8 cellular contexts compared by ENCODE assay signal in the genomic region with DNA sequence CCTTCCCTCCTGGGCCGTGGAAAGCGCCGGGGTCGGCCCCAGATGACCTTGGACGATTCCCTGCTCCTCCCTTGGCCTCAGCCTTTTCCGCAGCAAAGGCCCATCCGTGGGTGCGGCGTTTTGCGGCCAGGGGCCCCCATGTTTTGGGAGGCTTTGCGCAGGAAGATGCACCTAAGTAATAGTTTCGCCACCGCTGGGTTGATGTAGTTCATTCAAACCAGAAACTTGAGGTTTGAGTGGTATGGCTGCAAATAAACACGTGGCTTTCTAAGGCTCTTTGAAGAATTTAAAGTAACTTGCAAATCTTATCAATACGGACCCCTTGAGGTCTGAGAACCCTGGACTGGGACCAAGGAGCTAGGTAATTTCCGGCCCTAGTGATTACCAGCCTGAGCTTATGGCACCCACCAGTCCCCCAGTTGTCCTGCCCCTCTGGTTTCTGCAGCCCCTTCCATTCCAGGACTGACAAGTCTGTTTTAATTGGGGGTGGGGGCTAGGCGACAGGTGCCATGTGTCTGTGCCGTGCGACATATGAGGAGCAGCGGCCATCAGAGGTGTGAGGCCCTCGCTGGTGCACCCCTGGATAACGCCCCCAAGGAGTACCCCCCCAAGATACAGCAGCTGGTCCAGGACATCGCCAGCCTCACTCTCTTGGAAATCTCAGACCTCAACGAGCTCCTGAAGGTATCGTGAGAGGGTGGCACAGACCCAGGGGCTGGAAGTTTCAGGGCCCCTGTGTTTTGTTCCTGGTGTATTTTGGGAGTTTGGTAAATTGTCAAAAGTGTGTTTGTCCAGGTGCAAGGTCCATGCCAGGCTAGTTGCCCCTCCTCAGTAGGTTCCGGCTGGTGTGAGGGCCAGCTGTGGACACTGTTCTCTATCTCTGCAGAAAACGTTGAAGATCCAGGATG. TPM values are rescaled to one million over a fixed set of nuclear protein-coding genes. Genes with fewer than 3 reads are reported as not detected.
DNase-seq lines count a peak whose midpoint lies in the region; ATAC-seq and TF ChIP-seq lines count a peak whose summit lies in the region.

No MANE protein-coding gene starts in this region.

- CTCF ChIA-PET in AG04450 (lab: Charles Lee): no interaction called here

- peaks cover 10% of the 10 kb centered on the region for H3K36me3 Mint-ChIP-seq in type B pancreatic cell

- intact Hi-C loops in ascending aorta (cut with DNase I): loop anchor here (1.0 to 5.0 kb wide), 3 partner anchors 21 to 223 kb away; a partner anchor contains a TSS

- peak overlapping the region; percentile 85 for H3K4me3 Mint-ChIP-seq in type B pancreatic cell

- POLR2A ChIA-PET in AG04450 (lab: Yijun Ruan, JAX): interaction anchor here (0.5 to 3.8 kb wide), 10 partner anchors 8 to 192 kb away, joined by 3 to 35 read pairs (median 4); a partner anchor contains a TSS

- H3K27me3 ChIP-seq in AG04450 (ENCODE audit: control insufficient read depth, insufficient read depth, low read length) (no peaks in the 10 kb centered on the region), ascending aorta (no peaks in the 10 kb centered on the region), liver (ENCODE audit: control insufficient read depth in 4 of 4, insufficient read depth in 4 of 4, low read length in 3 of 4) (no peaks in the 10 kb centered on the region)

- H3K9me3 ChIP-seq in AG04450 (ENCODE audit: control insufficient read depth, insufficient read depth, low read length): no peaks in the 10 kb centered on the region; the same call in 1 of the 2 replicates
- no peaks in the 10 kb centered on the region for H3K9me3 ChIP-seq in ascending aorta
- H3K9me3 ChIP-seq in liver (ENCODE audit: control insufficient read depth in 4 of 4, low read length in 3 of 4): no peaks in the 10 kb centered on the region

- DNase-seq in AG04450 (ENCODE audit: low read depth, low spot score) (no peak), HFF-Myc (ENCODE audit: extremely low read depth, low read depth) (no peak), ascending aorta (ENCODE audit: low spot score in 2 of 2) (no peak), type B pancreatic cell (ENCODE audit: extremely low spot score, unreplicated experiment) (no peak), hippocampal formation (lab: John Stamatoyannopoulos, UW) (no peak), NCI-H2227 treated with DMSO at 0.1 percent for 48 hours (lab: John Stamatoyannopoulos, UW) (no peak)

- peak overlapping the region; percentile 69 for H3K27ac Mint-ChIP-seq in type B pancreatic cell

- TF ChIP-seq CTCF in AG04450 (IDR thresholded peaks at IDR 0.05; ENCODE audit: low read depth, low read length) (no peak), HFF-Myc (IDR thresholded peaks at IDR 0.05; ENCODE audit: low read depth, low read length, missing control alignments) (no peak), ascending aorta (IDR thresholded peaks at IDR 0.05) (no peak), liver (IDR thresholded peaks at IDR 0.05; ENCODE audit: low read depth, low read length, missing input control) (no peak), type B pancreatic cell (conservative IDR thresholded peaks at IDR 0.05) (no peak)

- H3K27me3 Mint-ChIP-seq in type B pancreatic cell: no peaks in the 10 kb centered on the region

- H3K4me3 ChIP-seq in AG04450 (ENCODE audit: low read depth, low read length) (peak overlapping the region; percentile 90), HFF-Myc (replicated peaks; ENCODE audit: low read depth, low read length) (peak overlapping the region; percentile 99), ascending aorta (peak overlapping the region; percentile 76 to 83), liver (ENCODE audit: low read depth in 1 of 3, low read length in 3 of 3) (peak overlapping the region; percentile 56 to 96 (median 89))

- peak overlapping the region; percentile 48 to 78 for H3K9ac ChIP-seq in liver (ENCODE audit: low read depth in 1 of 2, low read length in 2 of 2)

- H3K4me1 ChIP-seq in ascending aorta: peaks cover 19 to 20% of the 10 kb centered on the region in 2 donors
- peaks cover 7 to 41% (median 30%) of the 10 kb centered on the region in 4 donors for H3K4me1 ChIP-seq in liver (ENCODE audit: control insufficient read depth in 4 of 4, insufficient read depth in 4 of 4, low read length in 3 of 4)

- peaks cover 4% of the 10 kb centered on the region for H3K4me1 Mint-ChIP-seq in type B pancreatic cell (ENCODE audit: unreplicated experiment)

- H3K9me3 Mint-ChIP-seq in type B pancreatic cell: no peaks in the 10 kb centered on the region

- peak in 1 of 2 donors; percentile 11 for TF ChIP-seq RAD21 in liver (IDR thresholded peaks at IDR 0.05)

- ATAC-seq in HG03469 (IDR thresholded peaks at IDR 0.05; ENCODE audit: unreplicated experiment): no peak

- WGBS in liver: 12% methylated on average over 27 of the region's 27 CpGs

- H3K27ac ChIP-seq in AG04450 (ENCODE audit: low read depth, low read length) (peak overlapping the region; percentile 21), ascending aorta (peak overlapping the region; percentile 87 to 96), liver (ENCODE audit: low read depth in 1 of 2, low read length in 2 of 2) (peak overlapping the region; percentile 85 to 95)

- H3K36me3 ChIP-seq in ascending aorta: peaks cover 39 to 41% of the 10 kb centered on the region in 2 donors
- peaks cover 11 to 40% (median 13%) of the 10 kb centered on the region in 4 donors for H3K36me3 ChIP-seq in liver (ENCODE audit: control insufficient read depth in 4 of 4, insufficient read depth in 3 of 4, low read depth in 1 of 4, low read length in 3 of 4)

TF ChIP-seq in liver, 16 proteins besides CTCF, POLR2A, EP300 and RAD21:
- no peak for TF ChIP-seq YY1 (IDR thresholded peaks at IDR 0.05)
- peak; percentile 50 for TF ChIP-seq SP1 (IDR thresholded peaks at IDR 0.05)
- TF ChIP-seq HNF4G (IDR thresholded peaks at IDR 0.05): peak; percentile 41
- peak; percentile 73 to 76 for TF ChIP-seq HNF4A (conservative IDR thresholded peaks at IDR 0.05)
- TF ChIP-seq TAF1 (conservative IDR thresholded peaks at IDR 0.05): no peak
- peak; percentile 16 to 38 for TF ChIP-seq RXRA (IDR thresholded peaks at IDR 0.05)
- peak in 1 of 2 donors; percentile 35 for TF ChIP-seq GABPA (IDR thresholded peaks at IDR 0.05 in 1 of 2, conservative IDR thresholded peaks at IDR 0.05 in 1 of 2)
- no peak for TF ChIP-seq FOXA2 (IDR thresholded peaks at IDR 0.05)

RNA-seq across cellular contexts. Expression of a gene that starts 0.8 kb away (rescaled TPM):
- 52.1 and 69.2 TPM in 2 replicates for polyA plus RNA-seq in AG04450 (2011; rRNA removed)
- polyA minus RNA-seq in AG04450 (2011; rRNA and poly(A)+ RNA removed): 29.3 and 35.3 TPM in 2 replicates
- total RNA-seq in ascending aorta: 21.8 TPM
- 10 to 100 TPM in 1 of 2 donors, 1 to 10 TPM in 1; 9.1 to 15.1 TPM for total RNA-seq in liver
- polyA plus RNA-seq in liver: 100 to 1,000 TPM; 103 to 121 TPM
- 87.9 and 107 TPM in 2 replicates for total RNA-seq in type B pancreatic cell (ENCODE audit: low replicate concordance)

RNA-seq across cellular contexts. Expression of a gene that starts 8.1 kb away (rescaled TPM):
- polyA plus RNA-seq in AG04450 (2011; rRNA removed): 3.3 and 4.1 TPM in 2 replicates
- polyA minus RNA-seq in AG04450 (2011; rRNA and poly(A)+ RNA removed): 3.3 and 5.4 TPM in 2 replicates
- total RNA-seq in ascending aorta: 0.53 TPM
- 10 to 100 TPM; 19.8 to 54.6 TPM for total RNA-seq in liver
- 10 to 100 TPM; 36.7 to 51.2 TPM for polyA plus RNA-seq in liver
- total RNA-seq in type B pancreatic cell (ENCODE audit: low replicate concordance): 23.8 and 27.6 TPM in 2 replicates

RNA-seq across cellular contexts. Expression of a gene that starts 20.2 kb away (rescaled TPM):
- polyA plus RNA-seq in AG04450 (2011; rRNA removed) (71.5 and 83.0 TPM in 2 replicates), liver (10 to 100 TPM; 21.8 to 28.7 TPM)
- polyA minus RNA-seq in AG04450 (2011; rRNA and poly(A)+ RNA removed): 145 and 167 TPM in 2 replicates
- total RNA-seq in ascending aorta (211 TPM), liver (10 to 100 TPM; 27.6 to 31.6 TPM), type B pancreatic cell (ENCODE audit: low replicate concordance) (115 and 119 TPM in 2 replicates)

RNA-seq across cellular contexts. Expression of a gene that starts 20.4 kb away (rescaled TPM):
- polyA plus RNA-seq in AG04450 (2011; rRNA removed) (44.7 and 48.0 TPM in 2 replicates), liver (10 to 100 TPM in 1 of 2 donors, 1 to 10 TPM in 1; 7.9 to 24.3 TPM)
- polyA minus RNA-seq in AG04450 (2011; rRNA and poly(A)+ RNA removed): 15.2 and 22.4 TPM in 2 replicates
- total RNA-seq in ascending aorta (21.0 TPM), liver (10 to 100 TPM in 1 of 2 donors, 1 to 10 TPM in 1; 9.8 to 12.9 TPM), type B pancreatic cell (ENCODE audit: low replicate concordance) (41.5 and 47.2 TPM in 2 replicates)

RNA-seq across cellular contexts. Expression of a gene that starts 37.5 kb away (rescaled TPM):
- polyA plus RNA-seq in AG04450 (2011; rRNA removed) (10.7 and 10.9 TPM in 2 replicates), liver (1 to 10 TPM; 5.7 to 6.9 TPM)
- polyA minus RNA-seq in AG04450 (2011; rRNA and poly(A)+ RNA removed): 2.2 and 3.9 TPM in 2 replicates
- total RNA-seq in ascending aorta (15.8 TPM), liver (1 to 10 TPM; 4.3 to 4.8 TPM), type B pancreatic cell (ENCODE audit: low replicate concordance) (27.5 and 32.1 TPM in 2 replicates)

Comparison
In these comparisons a context has a peak if more than half of its experiments do, and no peak if none do; other contexts are left out.
1. H3K27ac ChIP-seq: peak in every context shown above with its lines; median percentile 92 in ascending aorta; 90 in liver; 21 in AG04450.
2. RNA of a gene that starts 8.1 kb away (total RNA-seq): 19.8 to 54.6 TPM in liver and 23.8 to 27.6 TPM in type B pancreatic cell; 0.53 TPM in ascending aorta (single experiment); every median in the first group is over 10 times any median in the second.
3. Peak in every context shown above with its lines, with median percentiles within 50 percentile points of each other: H3K4me3 ChIP-seq.